In genomic region chr2:99488999-99489757, GRCh38 we compare ENCODE assay signal across 8 cellular contexts. TPM values are rescaled to one million over a fixed set of nuclear protein-coding genes. Genes with fewer than 3 reads are reported as not detected.
DNase-seq lines count a peak whose midpoint lies in the region; ATAC-seq, FAIRE-seq and TF ChIP-seq lines count a peak whose summit lies in the region.

No MANE protein-coding gene starts in this region.

- TF ChIP-seq POLR2A in vagina (IDR thresholded peaks at IDR 0.05) = no peak

- intact Hi-C loops in cardiac septum (cut with DNase I) = loop anchor here (5.0 kb wide), 1 partner anchor 47 kb away; no protein-coding TSS in a partner anchor
- intact Hi-C loops in pancreas (cut with DNase I) = no loop called here
- intact Hi-C loops in vagina (cut with DNase I) = loop anchor here (10.0 kb wide), 1 partner anchor 144 kb away; no protein-coding TSS in a partner anchor

- H3K36me3 ChIP-seq in pancreas = no peaks in the 10 kb centered on the region
- H3K36me3 ChIP-seq in vagina = no peaks in the 10 kb centered on the region

- peaks cover 23% of the 10 kb centered on the region for H3K36me3 Mint-ChIP-seq in activated naive CD8-positive, alpha-beta T cell treated with anti-CD3 and anti-CD28 coated beads, Interleukin-2, amount 50 U/mL, for 24 hours (ENCODE audit: low read depth)

- H3K4me1 Mint-ChIP-seq in activated naive CD8-positive, alpha-beta T cell treated with anti-CD3 and anti-CD28 coated beads, Interleukin-2, amount 50 U/mL, for 24 hours = peaks cover 74% of the 10 kb centered on the region

- no peak for TF ChIP-seq CTCF in pancreas (IDR thresholded peaks at IDR 0.05)
- no peak for TF ChIP-seq CTCF in vagina (IDR thresholded peaks at IDR 0.05)

- H3K27ac Mint-ChIP-seq in activated naive CD8-positive, alpha-beta T cell treated with anti-CD3 and anti-CD28 coated beads, Interleukin-2, amount 50 U/mL, for 24 hours = peak overlapping the region; percentile 95

- H3K27me3 ChIP-seq in pancreas (no peaks in the 10 kb centered on the region), vagina (no peaks in the 10 kb centered on the region)

- H3K4me3 Mint-ChIP-seq in activated naive CD8-positive, alpha-beta T cell treated with anti-CD3 and anti-CD28 coated beads, Interleukin-2, amount 50 U/mL, for 24 hours = peak overlapping the region; percentile 96

- peak overlapping the region; percentile 72 to 84 (median 77) for H3K4me3 ChIP-seq in pancreas
- peak overlapping the region; percentile 90 to 93 for H3K4me3 ChIP-seq in vagina

- FAIRE-seq in pancreas (lab: Jason Lieb, UNC) = no peak

- H3K9me3 ChIP-seq in pancreas = no peaks in the 10 kb centered on the region
- H3K9me3 ChIP-seq in vagina = no peaks in the 10 kb centered on the region

- peak overlapping the region; percentile 65 to 94 (median 92) for H3K27ac ChIP-seq in pancreas
- H3K27ac ChIP-seq in vagina = peak overlapping the region; percentile 98

- no peaks in the 10 kb centered on the region for H3K9me3 Mint-ChIP-seq in activated naive CD8-positive, alpha-beta T cell treated with anti-CD3 and anti-CD28 coated beads, Interleukin-2, amount 50 U/mL, for 24 hours

- DNase-seq in C1 segment of cervical spinal cord (lab: John Stamatoyannopoulos, UW) = peak in 13 of 14 donors; percentile 10 to 87 (median 64)
- DNase-seq in RPMI8226 = peak; percentile 68
- DNase-seq in activated naive CD8-positive, alpha-beta T cell treated with anti-CD3 and anti-CD28 coated beads, Interleukin-2, amount 50 U/mL, for 24 hours = peak; percentile 56
- DNase-seq in cardiac septum (ENCODE audit: low spot score) = peak; percentile 85
- peak; percentile 67 to 86 (median 75) for DNase-seq in pancreas
- no peak for DNase-seq in vagina (ENCODE audit: extremely low spot score in 2 of 2)

- H3K27me3 Mint-ChIP-seq in activated naive CD8-positive, alpha-beta T cell treated with anti-CD3 and anti-CD28 coated beads, Interleukin-2, amount 50 U/mL, for 24 hours = no peaks in the 10 kb centered on the region

- peaks cover 4 to 10% (median 5%) of the 10 kb centered on the region in 3 donors for H3K4me1 ChIP-seq in pancreas
- H3K4me1 ChIP-seq in vagina = peaks cover 60% of the 10 kb centered on the region

- WGBS in pancreas, 2 donors = 0% methylated on average over 57 to 95 of the region's 95 CpGs

- ATAC-seq in GM19328 (IDR thresholded peaks at IDR 0.05; ENCODE audit: unreplicated experiment) (peak; percentile 35), HG03442 (IDR thresholded peaks at IDR 0.05; ENCODE audit: unreplicated experiment) (peak; percentile 34), pancreas (peak; percentile 33 to 68 (median 44))
- peak; percentile 31 for ATAC-seq in activated naive CD8-positive, alpha-beta T cell treated with anti-CD3 and anti-CD28 coated beads, Interleukin-2, amount 50 U/mL, for 24 hours

RNA-seq across cellular contexts. Expression of gene REV1, which starts 0.6 kb away (rescaled TPM):
- total RNA-seq in cardiac septum (34.1 TPM), pancreas (10 to 100 TPM in 5 of 6 donors, 1 to 10 TPM in 1; 9.3 to 19.6 (median 14.1) TPM), vagina (102 TPM)
- 10 to 100 TPM; 10.7 to 22.6 TPM for polyA plus RNA-seq in pancreas

Comparison
In these comparisons a context has a peak if more than half of its experiments do, and no peak if none do; other contexts are left out.
1. DNase-seq: peak in C1 segment of cervical spinal cord (13 of 14), RPMI8226 (single experiment), activated naive CD8-positive, alpha-beta T cell treated with anti-CD3 and anti-CD28 coated beads, Interleukin-2, amount 50 U/mL, for 24 hours (single experiment), cardiac septum (single experiment) and pancreas (6 of 6); none in vagina (0 of 2).
2. intact Hi-C loops: an anchor here in cardiac septum (5.0 kb wide) and vagina (10.0 kb wide); none called in pancreas.
3. Peak in every context shown above with its lines, with median percentiles within 50 percentile points of each other: ATAC-seq.